In the genomic region with DNA sequence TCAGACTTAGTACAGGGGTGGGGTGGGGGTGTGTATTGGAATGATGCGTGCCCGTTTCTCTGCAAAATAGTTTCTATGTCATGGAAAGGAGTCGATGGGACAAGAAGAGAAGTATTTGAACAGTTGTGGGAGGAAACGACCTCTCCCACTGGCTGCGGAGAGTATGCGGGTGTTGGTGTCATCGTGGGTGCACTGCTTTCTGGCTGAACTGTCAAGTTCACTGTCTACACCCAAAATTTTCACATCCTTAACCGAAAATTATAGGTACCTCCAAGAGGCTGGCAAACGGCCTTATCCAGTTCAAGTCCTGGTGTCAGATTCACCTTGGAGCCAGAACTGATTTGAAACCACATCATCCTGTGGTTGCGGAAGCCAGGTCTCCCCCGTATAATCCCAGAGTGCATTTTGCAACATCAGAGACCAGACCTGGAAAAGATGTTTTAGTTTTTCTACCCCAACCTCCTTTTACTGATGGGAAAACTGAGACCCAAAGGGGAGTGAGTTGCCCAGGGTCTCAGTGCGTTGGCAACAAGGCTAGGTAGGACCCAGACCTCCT, we compare ENCODE assay signal across 2 cellular contexts.
TF ChIP-seq lines count a peak whose summit lies in the region.

No MANE protein-coding gene starts in this region.

TF ChIP-seq in IMR-90, 13 proteins besides CTCF, POLR2A, EP300 and RAD21:
- no peak for TF ChIP-seq NFE2L2 (IDR thresholded peaks at IDR 0.05; ENCODE audit: low read depth, low read length)
- TF ChIP-seq MAZ (IDR thresholded peaks at IDR 0.05; ENCODE audit: borderline replicate concordance, low read depth, low read length): no peak
- no peak for TF ChIP-seq SMC3 (IDR thresholded peaks at IDR 0.05; ENCODE audit: low read depth, low read length)
- no peak for TF ChIP-seq RCOR1 (IDR thresholded peaks at IDR 0.05; ENCODE audit: insufficient replicate concordance, low read length)
- TF ChIP-seq, protein P1, sequence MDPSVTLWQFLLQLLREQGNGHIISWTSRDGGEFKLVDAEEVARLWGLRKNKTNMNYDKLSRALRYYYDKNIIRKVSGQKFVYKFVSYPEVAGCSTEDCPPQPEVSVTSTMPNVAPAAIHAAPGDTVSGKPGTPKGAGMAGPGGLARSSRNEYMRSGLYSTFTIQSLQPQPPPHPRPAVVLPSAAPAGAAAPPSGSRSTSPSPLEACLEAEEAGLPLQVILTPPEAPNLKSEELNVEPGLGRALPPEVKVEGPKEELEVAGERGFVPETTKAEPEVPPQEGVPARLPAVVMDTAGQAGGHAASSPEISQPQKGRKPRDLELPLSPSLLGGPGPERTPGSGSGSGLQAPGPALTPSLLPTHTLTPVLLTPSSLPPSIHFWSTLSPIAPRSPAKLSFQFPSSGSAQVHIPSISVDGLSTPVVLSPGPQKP (IDR thresholded peaks at IDR 0.05; ENCODE audit: borderline replicate concordance, low read depth, low read length): no peak
- TF ChIP-seq, protein P2, sequence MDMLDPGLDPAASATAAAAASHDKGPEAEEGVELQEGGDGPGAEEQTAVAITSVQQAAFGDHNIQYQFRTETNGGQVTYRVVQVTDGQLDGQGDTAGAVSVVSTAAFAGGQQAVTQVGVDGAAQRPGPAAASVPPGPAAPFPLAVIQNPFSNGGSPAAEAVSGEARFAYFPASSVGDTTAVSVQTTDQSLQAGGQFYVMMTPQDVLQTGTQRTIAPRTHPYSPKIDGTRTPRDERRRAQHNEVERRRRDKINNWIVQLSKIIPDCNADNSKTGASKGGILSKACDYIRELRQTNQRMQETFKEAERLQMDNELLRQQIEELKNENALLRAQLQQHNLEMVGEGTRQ (IDR thresholded peaks at IDR 0.05; ENCODE audit: low read depth, low read length): no peak
- TF ChIP-seq FOS (IDR thresholded peaks at IDR 0.05; ENCODE audit: low read depth, low read length): no peak
- TF ChIP-seq RFX5 (IDR thresholded peaks at IDR 0.05; ENCODE audit: low read depth, low read length): no peak
- no peak for TF ChIP-seq CEBPB (IDR thresholded peaks at IDR 0.05; ENCODE audit: low read depth, low read length)
- no peak for TF ChIP-seq MXI1 (IDR thresholded peaks at IDR 0.05; ENCODE audit: borderline replicate concordance, low read depth, low read length)
- no peak for TF ChIP-seq CHD1 (IDR thresholded peaks at IDR 0.05; ENCODE audit: low read depth, low read length)
- TF ChIP-seq MAFK (IDR thresholded peaks at IDR 0.05; ENCODE audit: low read depth, low read length): no peak
- TF ChIP-seq BHLHE40 (IDR thresholded peaks at IDR 0.05; ENCODE audit: low read depth, low read length): no peak

TF ChIP-seq in GM12878, 131 proteins besides CTCF, POLR2A, EP300 and RAD21:
- TF ChIP-seq SMAD1 (IDR thresholded peaks at IDR 0.05; ENCODE audit: low read depth, partially characterized antibody) (peak; percentile 51), TCF3 (IDR thresholded peaks at IDR 0.05; ENCODE audit: borderline replicate concordance, insufficient read depth, low read depth, low read length) (no peak), POLR2AphosphoS2 (IDR thresholded peaks at IDR 0.05; ENCODE audit: low read depth, low read length) (no peak)
